Comparison of ENCODE assay signal across 9 cellular contexts in genomic region chr3:49377483-49377882, GRCh38.
DNase-seq lines count a peak whose midpoint lies in the region; ATAC-seq lines count a peak whose summit lies in the region.
"Had no signal": no experiment of that assay in that cellular context is flagged by ENCODE, and none has a peak within 500 bp of the region (broad histone marks: within the 10 kb centered on the region; RNA-seq: fewer than 3 reads in every experiment).

No MANE protein-coding gene starts in this region.

- no peak for ATAC-seq in HG02763 (IDR thresholded peaks at IDR 0.05; ENCODE audit: unreplicated experiment)
- ATAC-seq: A549 had no signal

- H3K27me3 ChIP-seq in subcutaneous abdominal adipose tissue (ENCODE audit: control insufficient read depth in 5 of 5, insufficient read depth in 4 of 5, low read length in 5 of 5), result no peaks in the 10 kb centered on the region

- H3K9me3 ChIP-seq in subcutaneous abdominal adipose tissue (ENCODE audit: control insufficient read depth in 5 of 5, low read length in 5 of 5), result no peaks in the 10 kb centered on the region

- DNase-seq in SKM-1 treated with dmso at 0.1 percent for 144 hours (lab: John Stamatoyannopoulos, UW; ENCODE audit: unreplicated experiment) (peak; percentile 41), SKM-1 (lab: John Stamatoyannopoulos, UW; ENCODE audit: unreplicated experiment) (no peak), activated T-cell treated with anti-CD3 and anti-CD28 coated beads for 24 hours (ENCODE audit: low read depth) (peak; percentile 30), kidney glomerular epithelial cell (lab: John Stamatoyannopoulos, UW) (peak; percentile 13), medulla oblongata (ENCODE audit: extremely low spot score) (no peak), T1000 (lab: John Stamatoyannopoulos, UW) (no peak)

- H3K4me1 ChIP-seq in subcutaneous abdominal adipose tissue (ENCODE audit: control insufficient read depth in 5 of 5, insufficient read depth in 5 of 5, low read length in 5 of 5), result peaks cover 0 to 18% (median 14%) of the 10 kb centered on the region in 5 donors

- peak overlapping the region; percentile 46 for H3K27ac ChIP-seq in subcutaneous abdominal adipose tissue (ENCODE audit: low read depth, low read length)
- H3K27ac ChIP-seq: A549 had no signal

- no peak overlapping the region for H3K9ac ChIP-seq in subcutaneous abdominal adipose tissue (ENCODE audit: low read length in 5 of 5)

- H3K4me3 ChIP-seq in subcutaneous abdominal adipose tissue (ENCODE audit: low read depth in 1 of 5, low read length in 5 of 5), result no peak overlapping the region
- H3K4me3 ChIP-seq: A549 had no signal

- peaks cover 2 to 31% (median 26%) of the 10 kb centered on the region in 5 donors for H3K36me3 ChIP-seq in subcutaneous abdominal adipose tissue (ENCODE audit: control insufficient read depth in 5 of 5, insufficient read depth in 5 of 5, low read length in 5 of 5)

Comparison
In these comparisons a context has a peak if more than half of its experiments do, and no peak if none do; other contexts are left out.
1. DNase-seq: peak in SKM-1 treated with dmso at 0.1 percent for 144 hours (single experiment), activated T-cell treated with anti-CD3 and anti-CD28 coated beads for 24 hours (single experiment) and kidney glomerular epithelial cell (single experiment); none in SKM-1 (single experiment), medulla oblongata (single experiment) and T1000 (single experiment).